In the genomic region with DNA sequence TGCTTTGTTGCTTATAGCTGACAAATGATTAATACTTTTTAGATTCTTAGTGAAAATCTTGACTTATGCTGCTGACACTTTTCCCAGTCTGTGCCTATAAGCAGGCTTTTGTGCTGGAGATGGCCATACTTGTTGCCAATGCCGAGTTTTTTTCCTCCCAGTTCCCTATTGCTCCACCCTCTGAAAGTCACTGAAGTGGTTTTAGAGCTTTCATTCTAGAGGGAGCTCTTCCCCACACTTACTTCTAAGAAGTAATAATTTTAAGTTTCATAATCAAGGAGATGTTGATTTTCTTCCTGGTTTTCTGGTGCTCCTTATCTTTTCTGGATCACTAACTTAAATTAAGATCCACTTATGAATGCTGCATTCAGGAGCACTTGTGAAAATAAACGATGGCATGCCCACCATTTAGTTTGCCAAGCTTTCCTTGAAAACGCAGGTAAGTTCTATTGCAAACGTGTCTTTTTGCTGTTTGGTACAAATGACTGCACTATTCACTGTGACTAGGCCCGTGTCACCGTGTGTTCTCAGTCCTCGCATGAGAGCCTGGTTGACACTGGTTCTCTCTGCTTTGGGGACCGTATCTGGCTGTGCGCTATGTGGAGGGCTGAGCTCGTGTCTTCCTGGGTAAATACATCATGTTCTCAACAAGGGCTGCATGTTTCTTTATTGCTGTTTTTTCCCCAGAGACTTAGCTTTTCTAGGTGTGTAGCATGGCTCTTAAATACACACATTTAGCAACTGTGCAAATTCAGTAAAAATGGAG, we compare ENCODE assay signal across 1 cellular context.
TF ChIP-seq lines count a peak whose summit lies in the region.

No MANE protein-coding gene starts in this region.

TF ChIP-seq in WTC11, 78 proteins besides CTCF, POLR2A, EP300 and RAD21 (continued from another document):
- TF ChIP-seq, protein P1, sequence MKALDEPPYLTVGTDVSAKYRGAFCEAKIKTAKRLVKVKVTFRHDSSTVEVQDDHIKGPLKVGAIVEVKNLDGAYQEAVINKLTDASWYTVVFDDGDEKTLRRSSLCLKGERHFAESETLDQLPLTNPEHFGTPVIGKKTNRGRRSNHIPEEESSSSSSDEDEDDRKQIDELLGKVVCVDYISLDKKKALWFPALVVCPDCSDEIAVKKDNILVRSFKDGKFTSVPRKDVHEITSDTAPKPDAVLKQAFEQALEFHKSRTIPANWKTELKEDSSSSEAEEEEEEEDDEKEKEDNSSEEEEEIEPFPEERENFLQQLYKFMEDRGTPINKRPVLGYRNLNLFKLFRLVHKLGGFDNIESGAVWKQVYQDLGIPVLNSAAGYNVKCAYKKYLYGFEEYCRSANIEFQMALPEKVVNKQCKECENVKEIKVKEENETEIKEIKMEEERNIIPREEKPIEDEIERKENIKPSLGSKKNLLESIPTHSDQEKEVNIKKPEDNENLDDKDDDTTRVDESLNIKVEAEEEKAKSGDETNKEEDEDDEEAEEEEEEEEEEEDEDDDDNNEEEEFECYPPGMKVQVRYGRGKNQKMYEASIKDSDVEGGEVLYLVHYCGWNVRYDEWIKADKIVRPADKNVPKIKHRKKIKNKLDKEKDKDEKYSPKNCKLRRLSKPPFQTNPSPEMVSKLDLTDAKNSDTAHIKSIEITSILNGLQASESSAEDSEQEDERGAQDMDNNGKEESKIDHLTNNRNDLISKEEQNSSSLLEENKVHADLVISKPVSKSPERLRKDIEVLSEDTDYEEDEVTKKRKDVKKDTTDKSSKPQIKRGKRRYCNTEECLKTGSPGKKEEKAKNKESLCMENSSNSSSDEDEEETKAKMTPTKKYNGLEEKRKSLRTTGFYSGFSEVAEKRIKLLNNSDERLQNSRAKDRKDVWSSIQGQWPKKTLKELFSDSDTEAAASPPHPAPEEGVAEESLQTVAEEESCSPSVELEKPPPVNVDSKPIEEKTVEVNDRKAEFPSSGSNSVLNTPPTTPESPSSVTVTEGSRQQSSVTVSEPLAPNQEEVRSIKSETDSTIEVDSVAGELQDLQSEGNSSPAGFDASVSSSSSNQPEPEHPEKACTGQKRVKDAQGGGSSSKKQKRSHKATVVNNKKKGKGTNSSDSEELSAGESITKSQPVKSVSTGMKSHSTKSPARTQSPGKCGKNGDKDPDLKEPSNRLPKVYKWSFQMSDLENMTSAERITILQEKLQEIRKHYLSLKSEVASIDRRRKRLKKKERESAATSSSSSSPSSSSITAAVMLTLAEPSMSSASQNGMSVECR (CRISPR knock-in tag; IDR thresholded peaks at IDR 0.05; ENCODE audit: borderline replicate concordance) = no peak
- TF ChIP-seq, protein P2, sequence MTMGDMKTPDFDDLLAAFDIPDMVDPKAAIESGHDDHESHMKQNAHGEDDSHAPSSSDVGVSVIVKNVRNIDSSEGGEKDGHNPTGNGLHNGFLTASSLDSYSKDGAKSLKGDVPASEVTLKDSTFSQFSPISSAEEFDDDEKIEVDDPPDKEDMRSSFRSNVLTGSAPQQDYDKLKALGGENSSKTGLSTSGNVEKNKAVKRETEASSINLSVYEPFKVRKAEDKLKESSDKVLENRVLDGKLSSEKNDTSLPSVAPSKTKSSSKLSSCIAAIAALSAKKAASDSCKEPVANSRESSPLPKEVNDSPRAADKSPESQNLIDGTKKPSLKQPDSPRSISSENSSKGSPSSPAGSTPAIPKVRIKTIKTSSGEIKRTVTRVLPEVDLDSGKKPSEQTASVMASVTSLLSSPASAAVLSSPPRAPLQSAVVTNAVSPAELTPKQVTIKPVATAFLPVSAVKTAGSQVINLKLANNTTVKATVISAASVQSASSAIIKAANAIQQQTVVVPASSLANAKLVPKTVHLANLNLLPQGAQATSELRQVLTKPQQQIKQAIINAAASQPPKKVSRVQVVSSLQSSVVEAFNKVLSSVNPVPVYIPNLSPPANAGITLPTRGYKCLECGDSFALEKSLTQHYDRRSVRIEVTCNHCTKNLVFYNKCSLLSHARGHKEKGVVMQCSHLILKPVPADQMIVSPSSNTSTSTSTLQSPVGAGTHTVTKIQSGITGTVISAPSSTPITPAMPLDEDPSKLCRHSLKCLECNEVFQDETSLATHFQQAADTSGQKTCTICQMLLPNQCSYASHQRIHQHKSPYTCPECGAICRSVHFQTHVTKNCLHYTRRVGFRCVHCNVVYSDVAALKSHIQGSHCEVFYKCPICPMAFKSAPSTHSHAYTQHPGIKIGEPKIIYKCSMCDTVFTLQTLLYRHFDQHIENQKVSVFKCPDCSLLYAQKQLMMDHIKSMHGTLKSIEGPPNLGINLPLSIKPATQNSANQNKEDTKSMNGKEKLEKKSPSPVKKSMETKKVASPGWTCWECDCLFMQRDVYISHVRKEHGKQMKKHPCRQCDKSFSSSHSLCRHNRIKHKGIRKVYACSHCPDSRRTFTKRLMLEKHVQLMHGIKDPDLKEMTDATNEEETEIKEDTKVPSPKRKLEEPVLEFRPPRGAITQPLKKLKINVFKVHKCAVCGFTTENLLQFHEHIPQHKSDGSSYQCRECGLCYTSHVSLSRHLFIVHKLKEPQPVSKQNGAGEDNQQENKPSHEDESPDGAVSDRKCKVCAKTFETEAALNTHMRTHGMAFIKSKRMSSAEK (CRISPR knock-in tag; IDR thresholded peaks at IDR 0.05; ENCODE audit: borderline replicate concordance) = no peak
- TF ChIP-seq, protein P3, sequence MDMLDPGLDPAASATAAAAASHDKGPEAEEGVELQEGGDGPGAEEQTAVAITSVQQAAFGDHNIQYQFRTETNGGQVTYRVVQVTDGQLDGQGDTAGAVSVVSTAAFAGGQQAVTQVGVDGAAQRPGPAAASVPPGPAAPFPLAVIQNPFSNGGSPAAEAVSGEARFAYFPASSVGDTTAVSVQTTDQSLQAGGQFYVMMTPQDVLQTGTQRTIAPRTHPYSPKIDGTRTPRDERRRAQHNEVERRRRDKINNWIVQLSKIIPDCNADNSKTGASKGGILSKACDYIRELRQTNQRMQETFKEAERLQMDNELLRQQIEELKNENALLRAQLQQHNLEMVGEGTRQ (CRISPR knock-in tag; IDR thresholded peaks at IDR 0.05) = no peak
- TF ChIP-seq, protein P4, sequence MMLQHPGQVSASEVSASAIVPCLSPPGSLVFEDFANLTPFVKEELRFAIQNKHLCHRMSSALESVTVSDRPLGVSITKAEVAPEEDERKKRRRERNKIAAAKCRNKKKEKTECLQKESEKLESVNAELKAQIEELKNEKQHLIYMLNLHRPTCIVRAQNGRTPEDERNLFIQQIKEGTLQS (CRISPR knock-in tag; conservative IDR thresholded peaks at IDR 0.05) = no peak
- TF ChIP-seq GTF2I (CRISPR knock-in tag; conservative IDR thresholded peaks at IDR 0.05) = no peak
- no peak for TF ChIP-seq SOX15 (CRISPR knock-in tag; IDR thresholded peaks at IDR 0.05)
- TF ChIP-seq KAT7 (CRISPR knock-in tag; IDR thresholded peaks at IDR 0.05; ENCODE audit: borderline replicate concordance) = no peak
- TF ChIP-seq ETV6 (CRISPR knock-in tag; IDR thresholded peaks at IDR 0.05) = no peak
- TF ChIP-seq, protein P5, sequence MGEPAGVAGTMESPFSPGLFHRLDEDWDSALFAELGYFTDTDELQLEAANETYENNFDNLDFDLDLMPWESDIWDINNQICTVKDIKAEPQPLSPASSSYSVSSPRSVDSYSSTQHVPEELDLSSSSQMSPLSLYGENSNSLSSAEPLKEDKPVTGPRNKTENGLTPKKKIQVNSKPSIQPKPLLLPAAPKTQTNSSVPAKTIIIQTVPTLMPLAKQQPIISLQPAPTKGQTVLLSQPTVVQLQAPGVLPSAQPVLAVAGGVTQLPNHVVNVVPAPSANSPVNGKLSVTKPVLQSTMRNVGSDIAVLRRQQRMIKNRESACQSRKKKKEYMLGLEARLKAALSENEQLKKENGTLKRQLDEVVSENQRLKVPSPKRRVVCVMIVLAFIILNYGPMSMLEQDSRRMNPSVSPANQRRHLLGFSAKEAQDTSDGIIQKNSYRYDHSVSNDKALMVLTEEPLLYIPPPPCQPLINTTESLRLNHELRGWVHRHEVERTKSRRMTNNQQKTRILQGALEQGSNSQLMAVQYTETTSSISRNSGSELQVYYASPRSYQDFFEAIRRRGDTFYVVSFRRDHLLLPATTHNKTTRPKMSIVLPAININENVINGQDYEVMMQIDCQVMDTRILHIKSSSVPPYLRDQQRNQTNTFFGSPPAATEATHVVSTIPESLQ (CRISPR knock-in tag; IDR thresholded peaks at IDR 0.05) = no peak
- TF ChIP-seq, protein P6, sequence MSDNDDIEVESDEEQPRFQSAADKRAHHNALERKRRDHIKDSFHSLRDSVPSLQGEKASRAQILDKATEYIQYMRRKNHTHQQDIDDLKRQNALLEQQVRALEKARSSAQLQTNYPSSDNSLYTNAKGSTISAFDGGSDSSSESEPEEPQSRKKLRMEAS (CRISPR knock-in tag; IDR thresholded peaks at IDR 0.05) = no peak
- TF ChIP-seq, protein P7, sequence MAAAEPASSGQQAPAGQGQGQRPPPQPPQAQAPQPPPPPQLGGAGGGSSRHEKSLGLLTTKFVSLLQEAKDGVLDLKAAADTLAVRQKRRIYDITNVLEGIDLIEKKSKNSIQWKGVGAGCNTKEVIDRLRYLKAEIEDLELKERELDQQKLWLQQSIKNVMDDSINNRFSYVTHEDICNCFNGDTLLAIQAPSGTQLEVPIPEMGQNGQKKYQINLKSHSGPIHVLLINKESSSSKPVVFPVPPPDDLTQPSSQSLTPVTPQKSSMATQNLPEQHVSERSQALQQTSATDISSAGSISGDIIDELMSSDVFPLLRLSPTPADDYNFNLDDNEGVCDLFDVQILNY (CRISPR knock-in tag; IDR thresholded peaks at IDR 0.05) = no peak
- no peak for TF ChIP-seq ZNF671 (CRISPR knock-in tag; IDR thresholded peaks at IDR 0.05)
- TF ChIP-seq CBFB (CRISPR knock-in tag; IDR thresholded peaks at IDR 0.05; ENCODE audit: low read depth) = no peak
